15 cellular contexts compared by ENCODE assay signal in the genomic region with DNA sequence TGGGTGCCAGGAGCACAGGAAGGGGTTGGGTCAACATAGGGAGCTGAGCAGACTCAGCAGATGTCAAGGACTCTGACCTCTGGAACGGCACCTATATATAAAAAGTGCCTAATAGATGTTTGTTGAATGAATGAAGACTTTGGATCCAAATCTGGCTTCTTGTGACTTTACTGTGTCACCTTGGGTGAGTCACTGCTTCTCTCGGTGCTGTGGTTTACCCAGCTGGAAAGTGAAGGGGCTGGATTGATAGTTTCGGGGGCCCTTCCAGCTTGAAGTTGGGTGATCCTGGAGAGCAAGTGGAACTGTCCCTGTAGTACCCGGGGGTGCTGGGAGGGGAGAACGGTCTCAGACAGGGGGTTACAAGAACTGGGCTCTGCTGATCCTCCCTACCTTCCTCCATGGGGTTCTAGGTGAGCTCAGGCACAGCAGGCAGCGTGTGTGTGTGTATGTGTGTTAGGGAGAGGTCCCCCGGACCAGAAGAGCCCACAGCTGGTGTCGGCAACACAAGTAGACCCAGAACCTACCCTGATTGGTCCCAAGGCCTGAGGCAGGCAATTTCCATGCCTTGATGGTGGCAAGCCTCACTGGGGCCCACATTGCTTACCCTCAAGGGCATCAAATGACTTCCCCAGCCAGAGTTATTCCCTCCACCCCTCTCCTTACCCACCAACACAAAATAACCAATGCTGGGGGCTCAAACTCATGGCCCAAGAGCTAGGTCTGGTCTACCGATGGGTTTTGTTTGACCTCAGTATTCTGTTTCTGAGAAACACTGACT. TPM values are rescaled to one million over a fixed set of nuclear protein-coding genes. Genes with fewer than 3 reads are reported as not detected.
DNase-seq lines count a peak whose midpoint lies in the region; ATAC-seq and TF ChIP-seq lines count a peak whose summit lies in the region.
"Had no signal": no experiment of that assay in that cellular context is flagged by ENCODE, and none has a peak within 500 bp of the region (broad histone marks: within the 10 kb centered on the region; RNA-seq: fewer than 3 reads in every experiment).

No MANE protein-coding gene starts in this region.

- POLR2A ChIA-PET in OCI-LY7 (lab: Charles Lee) = interaction anchor here (0.7 kb wide), 1 partner anchor 13 kb away, joined by 4 read pairs; no protein-coding TSS in a partner anchor

- H3K9me2 ChIP-seq in OCI-LY7 (ENCODE audit: insufficient read depth, low read length) = no peaks in the 10 kb centered on the region

- no peak overlapping the region for H2AFZ ChIP-seq in OCI-LY7 (ENCODE audit: low read length)

- no peak overlapping the region for H3K4me3 Mint-ChIP-seq in type B pancreatic cell

- H3K9me3 Mint-ChIP-seq in type B pancreatic cell = no peaks in the 10 kb centered on the region

- no peak for ATAC-seq in heart left ventricle
- ATAC-seq: heart right ventricle had no signal

- CTCF ChIA-PET in OCI-LY7 (lab: Charles Lee; ENCODE audit: unreplicated experiment) = no interaction called here

- TF ChIP-seq CTCF in heart left ventricle (IDR thresholded peaks at IDR 0.05) = no peak
- TF ChIP-seq CTCF in WERI-Rb-1 (IDR thresholded peaks at IDR 0.05; ENCODE audit: low read depth, low read length) = no peak
- no peak for TF ChIP-seq CTCF in type B pancreatic cell (conservative IDR thresholded peaks at IDR 0.05)
- TF ChIP-seq CTCF in OCI-LY7 (conservative IDR thresholded peaks at IDR 0.05; ENCODE audit: low read length) = no peak

- peak; percentile 62 for DNase-seq in cardiac septum (ENCODE audit: low spot score)
- DNase-seq in heart left ventricle = no peak
- peak; percentile 4 for DNase-seq in WERI-Rb-1
- DNase-seq in kidney tubule cell (ENCODE audit: low spot score) = peak; percentile 49
- peak; percentile 52 for DNase-seq in type B pancreatic cell (ENCODE audit: extremely low spot score, unreplicated experiment)
- no peak for DNase-seq in OCI-LY7 (ENCODE audit: low spot score)
- no peak for DNase-seq in NCI-H2107 (lab: John Stamatoyannopoulos, UW)
- no peak for DNase-seq in DMS79 treated with DMSO at 0.1 percent for 48 hours (lab: John Stamatoyannopoulos, UW)
- DNase-seq: activated CD4-positive, alpha-beta T cell treated with anti-CD3 and anti-CD28 coated beads for 48 hours; activated gamma-delta T cell treated with Interleukin-2 at 50 U/mL for 16 hours; effector CD4-positive, alpha-beta T cell; heart right ventricle; NCI-H1048; stimulated activated CD4-positive, alpha-beta T cell treated with anti-CD3 and anti-CD28 coated beads, Interleukin-15, amount 100 ng/mL, for 24 hours had no signal

- H4K20me1 ChIP-seq in OCI-LY7 (ENCODE audit: insufficient read depth, low read length) = no peaks in the 10 kb centered on the region

- no peak overlapping the region for H3K4me2 ChIP-seq in OCI-LY7 (ENCODE audit: low read length)

- H3K27ac ChIP-seq in heart left ventricle = no peak overlapping the region
- H3K27ac ChIP-seq in WERI-Rb-1 = no peak overlapping the region
- no peak overlapping the region for H3K27ac ChIP-seq in OCI-LY7 (ENCODE audit: low read depth, low read length, poor library complexity, severe bottlenecking)
- H3K27ac ChIP-seq: breast epithelium, heart right ventricle had no signal

- H3K27me3 ChIP-seq in heart left ventricle (peaks cover 0 to 41% (median 4%) of the 10 kb centered on the region in 9 donors), WERI-Rb-1 (ENCODE audit: insufficient read depth, low read depth, severe bottlenecking) (no peaks in the 10 kb centered on the region)
- H3K27me3 ChIP-seq: breast epithelium had no signal

- H3K9me3 ChIP-seq in heart left ventricle (no peaks in the 10 kb centered on the region), WERI-Rb-1 (ENCODE audit: severe bottlenecking) (no peaks in the 10 kb centered on the region), OCI-LY7 (ENCODE audit: low read length) (no peaks in the 10 kb centered on the region)
- H3K9me3 ChIP-seq: breast epithelium, heart right ventricle had no signal

- H3K36me3 Mint-ChIP-seq in type B pancreatic cell = no peaks in the 10 kb centered on the region

- H3K4me1 ChIP-seq in heart left ventricle (no peaks in the 10 kb centered on the region), OCI-LY7 (ENCODE audit: insufficient read depth, low read length, poor library complexity, severe bottlenecking) (no peaks in the 10 kb centered on the region)
- H3K4me1 ChIP-seq: breast epithelium, heart right ventricle had no signal

- 67 to 81% (median 79%) methylated on average over 7 to 9 of the region's 9 CpGs for WGBS in heart left ventricle, 4 donors

- peaks cover 35% of the 10 kb centered on the region for H3K4me1 Mint-ChIP-seq in type B pancreatic cell (ENCODE audit: unreplicated experiment)

- intact Hi-C loops in cardiac septum (cut with DNase I) (no loop called here), heart left ventricle (cut with DNase I) (no loop called here), OCI-LY7 (cut with micrococcal nuclease; ENCODE audit: unreplicated experiment) (no loop called here)

- BruUV-seq in OCI-LY7 (replicated peaks; lab: Mats Ljungman, UMichigan) = no TSS peak

- H3K27ac Mint-ChIP-seq in type B pancreatic cell = peak overlapping the region; percentile 93

- H3K36me3 ChIP-seq in heart left ventricle = no peaks in the 10 kb centered on the region
- H3K36me3 ChIP-seq in WERI-Rb-1 = no peaks in the 10 kb centered on the region
- no peaks in the 10 kb centered on the region for H3K36me3 ChIP-seq in OCI-LY7 (ENCODE audit: insufficient read depth, low read length)
- H3K36me3 ChIP-seq: breast epithelium, heart right ventricle had no signal

- no peaks in the 10 kb centered on the region for H3K79me2 ChIP-seq in OCI-LY7 (ENCODE audit: insufficient read depth, low read depth, low read length)

- TF ChIP-seq POLR2A in heart left ventricle (IDR thresholded peaks at IDR 0.05) = no peak

- H3K4me3 ChIP-seq in heart left ventricle (no peak overlapping the region), WERI-Rb-1 (ENCODE audit: low read depth, low read length) (no peak overlapping the region), OCI-LY7 (ENCODE audit: low read depth, low read length, poor library complexity, severe bottlenecking) (no peak overlapping the region)
- H3K4me3 ChIP-seq: breast epithelium, heart right ventricle had no signal

- H3K27me3 Mint-ChIP-seq in type B pancreatic cell = peaks cover 4% of the 10 kb centered on the region

RNA-seq across cellular contexts. Expression of a gene that starts 5.5 kb away (rescaled TPM):
- not detected for total RNA-seq in cardiac septum
- not detected for total RNA-seq in heart left ventricle
- polyA plus RNA-seq in heart left ventricle = under 1 TPM in 1 of 2 donors, not detected in 1; 0.04 TPM
- total RNA-seq in type B pancreatic cell (ENCODE audit: low replicate concordance) = 21.2 and 35.5 TPM in 2 replicates
- total RNA-seq in OCI-LY7 (2014; rRNA removed; shearing (Covaris generic)) = not detected in 2 replicates
- total RNA-seq in OCI-LY7 (2022) = not detected in 2 replicates
- total RNA-seq: heart right ventricle had no signal

RNA-seq across cellular contexts. Expression of a gene that starts 49.4 kb away (rescaled TPM):
- not detected for total RNA-seq in cardiac septum
- total RNA-seq in heart left ventricle = not detected
- polyA plus RNA-seq in heart left ventricle = not detected
- not detected in 2 replicates for total RNA-seq in type B pancreatic cell (ENCODE audit: low replicate concordance)
- total RNA-seq in OCI-LY7 (2014; rRNA removed; shearing (Covaris generic)) = not detected in 2 replicates
- total RNA-seq in OCI-LY7 (2022) = not detected in 2 replicates
- total RNA-seq: breast epithelium, heart right ventricle had no signal
- polyA plus RNA-seq: heart right ventricle had no signal

Comparison
In these comparisons a context has a peak if more than half of its experiments do, and no peak if none do; other contexts are left out.
1. DNase-seq: peak in cardiac septum (single experiment), WERI-Rb-1 (single experiment), kidney tubule cell (single experiment) and type B pancreatic cell (single experiment); none in heart left ventricle (0 of 5), OCI-LY7 (single experiment), NCI-H2107 (single experiment) and DMS79 treated with DMSO at 0.1 percent for 48 hours (single experiment).
2. RNA of a gene that starts 5.5 kb away (total RNA-seq): 21.2 to 35.5 TPM in type B pancreatic cell; not detected in cardiac septum (single experiment), not detected in heart left ventricle and not detected in OCI-LY7; every median in the first group is over 10 times any median in the second.